In genomic region chr7:81173766-81174281, GRCh38 we compare ENCODE assay signal across 1 cellular context.
TF ChIP-seq lines count a peak whose summit lies in the region.

No MANE protein-coding gene starts in this region.

TF ChIP-seq in H1, 55 proteins besides CTCF, POLR2A, EP300 and RAD21 (continued from another document):
- TF ChIP-seq SAP30 (IDR thresholded peaks at IDR 0.05; ENCODE audit: insufficient read depth, insufficient replicate concordance, low read length), result no peak
TF ChIP-seq in H1: peak in this region for 0.
